Comparison of ENCODE assay signal across 2 cellular contexts in the genomic region with DNA sequence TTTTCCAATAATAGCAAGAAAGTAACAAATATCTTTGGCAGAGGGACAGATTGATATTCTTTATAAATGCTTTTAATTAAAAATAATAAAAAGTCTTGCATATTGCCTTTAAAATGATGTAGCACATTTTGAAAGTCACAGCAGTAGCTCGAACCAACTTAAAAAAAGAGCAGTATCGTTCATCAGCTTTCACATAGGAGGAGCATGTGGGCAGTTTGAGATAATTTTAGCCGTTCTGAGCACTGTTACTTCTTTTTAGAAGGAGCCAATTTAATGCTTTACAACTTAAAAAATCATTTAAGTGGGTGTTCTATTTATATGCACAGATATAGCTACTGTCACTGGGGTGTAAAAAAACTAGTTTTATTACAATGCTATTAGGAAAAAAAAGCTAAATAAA.
"Had no signal": no experiment of that assay in that cellular context is flagged by ENCODE, and none has a peak within 500 bp of the region (broad histone marks: within the 10 kb centered on the region; RNA-seq: fewer than 3 reads in every experiment).

No MANE protein-coding gene starts in this region.

- DNase-seq: GDM1, GF-D8 had no signal
